ENCODE assay signal across 1 cellular context in genomic region chr9:32627394-32627954, GRCh38.
TF ChIP-seq lines count a peak whose summit lies in the region.

No MANE protein-coding gene starts in this region.

TF ChIP-seq in HepG2, 621 proteins besides CTCF, POLR2A, EP300 and RAD21 (continued from another document):
- TF ChIP-seq SIX4 (CRISPR knock-in tag; IDR thresholded peaks at IDR 0.05) (0 out of 2 replicates have a peak, but pooled peaks have one; percentile 42), FOSL2 (CRISPR knock-in tag; IDR thresholded peaks at IDR 0.05) (peak; percentile 18; the same call in 1 of the 2 replicates), SIX1 (CRISPR knock-in tag; IDR thresholded peaks at IDR 0.05; ENCODE audit: borderline replicate concordance) (no peak), MEIS1 (CRISPR knock-in tag; IDR thresholded peaks at IDR 0.05; ENCODE audit: borderline replicate concordance) (no peak), HHEX (CRISPR knock-in tag; IDR thresholded peaks at IDR 0.05) (no peak), ZNF34 (CRISPR knock-in tag; IDR thresholded peaks at IDR 0.05; ENCODE audit: borderline replicate concordance) (no peak), ZNF383 (CRISPR knock-in tag; IDR thresholded peaks at IDR 0.05; ENCODE audit: borderline replicate concordance) (no peak), TOE1 (CRISPR knock-in tag; IDR thresholded peaks at IDR 0.05) (no peak)
- TF ChIP-seq, protein P1, sequence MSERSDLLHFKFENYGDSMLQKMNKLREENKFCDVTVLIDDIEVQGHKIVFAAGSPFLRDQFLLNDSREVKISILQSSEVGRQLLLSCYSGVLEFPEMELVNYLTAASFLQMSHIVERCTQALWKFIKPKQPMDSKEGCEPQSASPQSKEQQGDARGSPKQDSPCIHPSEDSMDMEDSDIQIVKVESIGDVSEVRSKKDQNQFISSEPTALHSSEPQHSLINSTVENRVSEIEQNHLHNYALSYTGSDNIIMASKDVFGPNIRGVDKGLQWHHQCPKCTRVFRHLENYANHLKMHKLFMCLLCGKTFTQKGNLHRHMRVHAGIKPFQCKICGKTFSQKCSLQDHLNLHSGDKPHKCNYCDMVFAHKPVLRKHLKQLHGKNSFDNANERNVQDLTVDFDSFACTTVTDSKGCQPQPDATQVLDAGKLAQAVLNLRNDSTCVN (CRISPR knock-in tag; IDR thresholded peaks at IDR 0.05; ENCODE audit: borderline replicate concordance): no peak
